ENCODE assay signal across 14 cellular contexts in genomic region chr11:19218801-19219460, GRCh38. TPM values are rescaled to one million over a fixed set of nuclear protein-coding genes. Genes with fewer than 3 reads are reported as not detected.
DNase-seq lines count a peak whose midpoint lies in the region; ATAC-seq and TF ChIP-seq lines count a peak whose summit lies in the region.
"Had no signal": no experiment of that assay in that cellular context is flagged by ENCODE, and none has a peak within 500 bp of the region (broad histone marks: within the 10 kb centered on the region; RNA-seq: fewer than 3 reads in every experiment).

No MANE protein-coding gene starts in this region.

- no peak overlapping the region for H3K9ac ChIP-seq in skeletal muscle satellite cell (ENCODE audit: low read depth, low read length)

- intact Hi-C loops in heart left ventricle (cut with DNase I), result no loop called here

- DNase-seq in NCI-H510A (lab: John Stamatoyannopoulos, UW), result peak; percentile 23
- DNase-seq in NCI-H510A treated with DMSO at 0.1 percent for 48 hours (lab: John Stamatoyannopoulos, UW), result no peak
- DNase-seq in SHP77 (lab: John Stamatoyannopoulos, UW), result peak; percentile 45 to 67
- DNase-seq in heart left ventricle, result peak in 4 of 5 donors; percentile 62 to 79 (median 72)
- no peak for DNase-seq in stimulated activated CD4-positive, alpha-beta T cell treated with anti-CD3 and anti-CD28 coated beads, Interleukin-4, amount 100 ng/mL, for 1 hour
- DNase-seq in NCI-H2227 treated with DMSO at 0.1 percent for 48 hours (lab: John Stamatoyannopoulos, UW), result no peak
- DNase-seq: activated CD4-positive, alpha-beta T cell treated with anti-CD3 and anti-CD28 coated beads, Interleukin-2, amount 10 ng/mL, durations not matched to agents 7 days and 5 days; immature natural killer cell; NCI-H526 treated with DMSO at 0.1 percent for 48 hours had no signal

- H3K4me1 ChIP-seq in heart left ventricle (peaks cover 0 to 28% (median 6%) of the 10 kb centered on the region in 12 donors), skeletal muscle satellite cell (ENCODE audit: control insufficient read depth, insufficient read depth, low read length) (peaks cover 9% of the 10 kb centered on the region)

- H3K36me3 ChIP-seq in heart left ventricle (no peaks in the 10 kb centered on the region), skeletal muscle satellite cell (ENCODE audit: insufficient read depth, low read length) (no peaks in the 10 kb centered on the region)

- H3K4me3 ChIP-seq in heart left ventricle (no peak overlapping the region), skeletal muscle satellite cell (ENCODE audit: low read length) (peak overlapping the region; percentile 32)
- H3K4me3 ChIP-seq: smooth muscle cell had no signal

- peak overlapping the region; percentile 38 to 85 (median 73) for H3K27ac ChIP-seq in heart left ventricle

- ATAC-seq in heart left ventricle (peak; percentile 77 to 88 (median 82)), HG02759 (IDR thresholded peaks at IDR 0.05; ENCODE audit: unreplicated experiment) (no peak)

- WGBS in heart left ventricle, 4 donors, result 53 to 65% (median 59%) methylated on average over 15 of the region's 15 CpGs

- H3K27me3 ChIP-seq in heart left ventricle (no peaks in the 10 kb centered on the region), skeletal muscle satellite cell (ENCODE audit: control insufficient read depth, insufficient read depth, low read length) (peaks cover 54% of the 10 kb centered on the region)

- H3K4me2 ChIP-seq in skeletal muscle satellite cell (ENCODE audit: low read length), result peak overlapping the region; percentile 65
- H3K4me2 ChIP-seq: smooth muscle cell had no signal

- no peak for TF ChIP-seq CTCF in heart left ventricle (IDR thresholded peaks at IDR 0.05)

- no peak for TF ChIP-seq POLR2A in heart left ventricle (IDR thresholded peaks at IDR 0.05)

- H3K9me3 ChIP-seq in heart left ventricle, result peaks cover 0 to 8% (median 0%) of the 10 kb centered on the region in 12 donors
- H3K9me3 ChIP-seq in skeletal muscle satellite cell (replicated peaks; ENCODE audit: low read length), result no peaks in the 10 kb centered on the region

RNA-seq across cellular contexts. Expression of gene CSRP3, which starts 17.1 kb away (rescaled TPM):
- total RNA-seq in heart left ventricle, result 1,000 to 10,000 TPM in 8 of 9 donors, 100 to 1,000 TPM in 1; 988 to 3,521 (median 2,213) TPM
- polyA plus RNA-seq in heart left ventricle, result 1,000 to 10,000 TPM; 1,002 to 1,556 TPM
- not detected in 2 replicates for total RNA-seq in skeletal muscle satellite cell (2012; rRNA removed)
- total RNA-seq: activated CD4-positive, alpha-beta T cell treated with anti-CD3 and anti-CD28 coated beads, Interleukin-2, amount 10 ng/mL, durations not matched to agents 7 days and 5 days; endothelial cell of umbilical vein; smooth muscle cell had no signal
- polyA plus RNA-seq: AG04450, endothelial cell of umbilical vein, immature natural killer cell, smooth muscle cell had no signal

RNA-seq across cellular contexts. Expression of gene E2F8, which starts 21.8 kb away (rescaled TPM):
- total RNA-seq in heart left ventricle, result 1 to 10 TPM; 2.3 to 6.6 (median 4.2) TPM
- polyA plus RNA-seq in heart left ventricle, result 1 to 10 TPM in 1 of 2 donors, under 1 TPM in 1; 0.84 to 3.0 TPM
- 0.44 and 0.76 TPM in 2 replicates for total RNA-seq in skeletal muscle satellite cell (2012; rRNA removed)

Comparison
In these comparisons a context has a peak if more than half of its experiments do, and no peak if none do; other contexts are left out.
1. DNase-seq: peak in NCI-H510A (single experiment), SHP77 (2 of 2) and heart left ventricle (4 of 5); none in NCI-H510A treated with DMSO at 0.1 percent for 48 hours (single experiment), stimulated activated CD4-positive, alpha-beta T cell treated with anti-CD3 and anti-CD28 coated beads, Interleukin-4, amount 100 ng/mL, for 1 hour (single experiment) and NCI-H2227 treated with DMSO at 0.1 percent for 48 hours (single experiment).